In the genomic region with DNA sequence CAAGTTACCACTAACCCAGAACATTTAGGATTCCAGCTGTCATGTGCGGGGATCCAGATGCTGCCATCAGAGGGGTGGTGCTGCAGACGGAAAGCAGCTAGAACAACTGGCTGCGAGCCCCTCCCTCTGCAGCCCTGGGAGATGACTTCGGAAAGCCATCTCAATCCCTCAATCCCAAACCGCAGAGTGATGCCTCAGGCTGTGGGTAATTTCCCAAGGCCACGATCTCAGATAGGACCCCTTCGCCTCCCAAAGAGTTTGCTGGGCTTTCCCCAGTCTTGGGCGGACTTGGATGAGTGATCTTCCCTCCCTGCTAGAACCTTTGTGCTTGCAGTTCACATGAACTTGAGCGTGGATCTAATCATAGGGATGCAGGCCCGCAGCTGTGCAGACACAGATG, we compare ENCODE assay signal across 28 cellular contexts.
"Had no signal": no experiment of that assay in that cellular context is flagged by ENCODE, and none has a peak within 500 bp of the region (broad histone marks: within the 10 kb centered on the region; RNA-seq: fewer than 3 reads in every experiment).

No MANE protein-coding gene starts in this region.

- H3K36me3 ChIP-seq: esophagus squamous epithelium, gastrocnemius medialis, heart right ventricle, left lung, lower lobe of right lung had no signal

- ATAC-seq: effector memory CD8-positive, alpha-beta T cell; esophagus mucosa; gastrocnemius medialis; heart right ventricle; left cardiac atrium; left lung; left ventricle myocardium superior; lower lobe of right lung had no signal

- H3K9me3 Mint-ChIP-seq: effector memory CD8-positive, alpha-beta T cell; endodermal cell; mesothelial cell of epicardium had no signal

- H3K9me3 ChIP-seq: esophagus squamous epithelium, gastrocnemius medialis, heart right ventricle, left lung, lower lobe of right lung had no signal

- H3K27ac Mint-ChIP-seq: effector memory CD8-positive, alpha-beta T cell; endodermal cell; mesothelial cell of epicardium had no signal

- DNase-seq: cerebellar nuclear complex; dermis blood vessel endothelial cell; dorsolateral prefrontal cortex; effector CD8-positive, alpha-beta T cell; effector memory CD8-positive, alpha-beta T cell; endodermal cell; erythroblast; esophagus squamous epithelium; foreskin fibroblast; foreskin melanocyte; gastrocnemius medialis; glutamatergic neuron; head of caudate nucleus; heart right ventricle; hippocampal formation; left cardiac atrium; left ventricle myocardium superior; lower lobe of right lung; mesenchymal stem cell had no signal

- FAIRE-seq: colon, endometrium, islet of Langerhans, keratinocyte had no signal

- H3K36me3 Mint-ChIP-seq: mesothelial cell of epicardium had no signal

- H3K4me3 Mint-ChIP-seq: effector memory CD8-positive, alpha-beta T cell; endodermal cell; mesothelial cell of epicardium had no signal

- H3K27ac ChIP-seq: coronary artery, dorsolateral prefrontal cortex, epithelial cell of prostate, esophagus squamous epithelium, gastrocnemius medialis, heart right ventricle, left lung, lower lobe of right lung had no signal

- H3K4me3 ChIP-seq: coronary artery, dorsolateral prefrontal cortex, esophagus squamous epithelium, gastrocnemius medialis, heart right ventricle, left lung, lower lobe of right lung had no signal
